In genomic region chr2:189608160-189608559, GRCh38 we compare ENCODE assay signal across 13 cellular contexts. TPM values are rescaled to one million over a fixed set of nuclear protein-coding genes. Genes with fewer than 3 reads are reported as not detected.
DNase-seq lines count a peak whose midpoint lies in the region; ATAC-seq and TF ChIP-seq lines count a peak whose summit lies in the region.
"Had no signal": no experiment of that assay in that cellular context is flagged by ENCODE, and none has a peak within 500 bp of the region (broad histone marks: within the 10 kb centered on the region; RNA-seq: fewer than 3 reads in every experiment).

No MANE protein-coding gene starts in this region.

- H4K20me1 ChIP-seq in HCT116 (ENCODE audit: insufficient read depth): no peaks in the 10 kb centered on the region
- H4K20me1 ChIP-seq in osteoblast (ENCODE audit: insufficient read depth, low read length): no peaks in the 10 kb centered on the region
- H4K20me1 ChIP-seq: BLaER1 had no signal

- DNase-seq in HCT116 (ENCODE audit: low read depth, low spot score) (no peak), OCI-M1 (lab: John Stamatoyannopoulos, UW) (peak; percentile 69), adipocyte (ENCODE audit: low read depth) (no peak), osteoblast (ENCODE audit: insufficient read length, low spot score, missing footprints) (no peak), H7 (no peak), neuronal stem cell (ENCODE audit: low spot score) (no peak)
- DNase-seq: AML-193, DMS79, Kasumi-1, KBM-7 had no signal

- RAD21 ChIA-PET in HCT116 (lab: Charles Lee; ENCODE audit: low non-redundant PET in 1 of 2, low total read pairs in 2 of 2, uncharacterized antibody in 2 of 2, unreplicated experiment in 2 of 2): no interaction called here

- WGBS in neuronal stem cell (ENCODE audit: extremely low coverage in 2 of 2, insufficient read length in 2 of 2, insufficient replicate concordance in 1 of 2), 2 donors: no CpG with 5 or more reads among the region's 4 CpGs

- H2BK12ac ChIP-seq in neuronal stem cell (ENCODE audit: low read length): no peak overlapping the region

- no peak overlapping the region for H3K14ac ChIP-seq in neuronal stem cell (ENCODE audit: low read length)

- ATAC-seq in HCT116 (no peak), HG03439 (IDR thresholded peaks at IDR 0.05; ENCODE audit: unreplicated experiment) (no peak)
- ATAC-seq: GM12878 had no signal

- H2BK5ac ChIP-seq in neuronal stem cell (ENCODE audit: low read length): no peak overlapping the region

- H2BK15ac ChIP-seq in neuronal stem cell (ENCODE audit: low read length): no peak overlapping the region

- H4K8ac ChIP-seq in neuronal stem cell (ENCODE audit: low read depth, low read length): no peak overlapping the region

- intact Hi-C loops in HCT116 (cut with micrococcal nuclease): no loop called here

- H3K79me2 ChIP-seq in HCT116 (ENCODE audit: insufficient read depth, low read length) (no peaks in the 10 kb centered on the region), osteoblast (ENCODE audit: insufficient read depth, low read length) (no peaks in the 10 kb centered on the region)

- no peaks in the 10 kb centered on the region for H3K79me1 ChIP-seq in neuronal stem cell (ENCODE audit: low read depth, low read length)

- no peak overlapping the region for H3K4ac ChIP-seq in neuronal stem cell (ENCODE audit: low read length)

- no peaks in the 10 kb centered on the region for H3K36me3 ChIP-seq in HCT116 (ENCODE audit: control insufficient read depth in 1 of 2, insufficient read depth in 2 of 2, low read length in 2 of 2)
- no peaks in the 10 kb centered on the region for H3K36me3 ChIP-seq in adipocyte (ENCODE audit: control insufficient read depth, insufficient read depth, low read length, severe bottlenecking)
- H3K36me3 ChIP-seq in osteoblast (ENCODE audit: insufficient read depth, low read length): no peaks in the 10 kb centered on the region
- H3K36me3 ChIP-seq in H7 (replicated peaks; ENCODE audit: control insufficient read depth, insufficient read depth, low read length): no peaks in the 10 kb centered on the region
- no peaks in the 10 kb centered on the region for H3K36me3 ChIP-seq in neuronal stem cell (replicated peaks in 1 of 2; ENCODE audit: control insufficient read depth in 2 of 2, insufficient read depth in 2 of 2, low read length in 2 of 2)
- H3K36me3 ChIP-seq: BLaER1 had no signal

- no peaks in the 10 kb centered on the region for H3K9me2 ChIP-seq in HCT116 (ENCODE audit: insufficient read depth)

- H2BK120ac ChIP-seq in neuronal stem cell (ENCODE audit: low read depth, low read length): no peak overlapping the region

- BruUV-seq in HCT116 (replicated peaks; lab: Mats Ljungman, UMichigan): no TSS peak

- H3K4me3 ChIP-seq in HCT116 (replicated peaks in 1 of 2; ENCODE audit: low read depth in 1 of 2, low read length in 2 of 2): no peak overlapping the region
- no peak overlapping the region for H3K4me3 ChIP-seq in adipocyte (ENCODE audit: low read length)
- H3K4me3 ChIP-seq in osteoblast (ENCODE audit: insufficient read depth, low read length): no peak overlapping the region
- no peak overlapping the region for H3K4me3 ChIP-seq in H7 (ENCODE audit: insufficient read depth, low read depth, low read length)
- no peak overlapping the region for H3K4me3 ChIP-seq in neuronal stem cell (ENCODE audit: low read length in 2 of 2)
- H3K4me3 ChIP-seq: BLaER1, GM12878 had no signal

- CTCF ChIA-PET in HCT116 (lab: Charles Lee): no interaction called here

- H4K91ac ChIP-seq in neuronal stem cell (ENCODE audit: low read depth, low read length, poor library complexity): no peak overlapping the region

- H3K9me3 ChIP-seq in HCT116 (ENCODE audit: control insufficient read depth in 1 of 2, insufficient read depth in 1 of 2, low read depth in 1 of 2, low read length in 2 of 2): no peaks in the 10 kb centered on the region
- H3K9me3 ChIP-seq in adipocyte (ENCODE audit: control insufficient read depth, low read length): no peaks in the 10 kb centered on the region
- H3K9me3 ChIP-seq in osteoblast (ENCODE audit: low read depth, low read length): no peaks in the 10 kb centered on the region
- no peaks in the 10 kb centered on the region for H3K9me3 ChIP-seq in neuronal stem cell (replicated peaks in 1 of 2; ENCODE audit: control insufficient read depth in 2 of 2, insufficient read depth in 1 of 2, low read depth in 1 of 2, low read length in 2 of 2)
- H3K9me3 ChIP-seq: BLaER1 had no signal

- H3K4me2 ChIP-seq in HCT116 (ENCODE audit: low read length) (no peak overlapping the region), osteoblast (ENCODE audit: insufficient read depth, low read length) (no peak overlapping the region), neuronal stem cell (ENCODE audit: insufficient read depth, low read length, poor library complexity, severe bottlenecking) (no peak overlapping the region)
- H3K4me2 ChIP-seq: BLaER1 had no signal

- H3K27me3 ChIP-seq in HCT116 (ENCODE audit: insufficient read depth, low read length) (no peaks in the 10 kb centered on the region), adipocyte (replicated peaks; ENCODE audit: control insufficient read depth, insufficient read depth, low read length) (no peaks in the 10 kb centered on the region), osteoblast (ENCODE audit: insufficient read depth, low read length) (no peaks in the 10 kb centered on the region), H7 (ENCODE audit: control insufficient read depth, insufficient read depth, low read length) (no peaks in the 10 kb centered on the region), neuronal stem cell (ENCODE audit: control insufficient read depth in 3 of 3, insufficient read depth in 3 of 3, low read depth in 1 of 3, low read length in 3 of 3) (no peaks in the 10 kb centered on the region)
- H3K27me3 ChIP-seq: BLaER1 had no signal

- no peak for TF ChIP-seq POLR2A in HCT116 (IDR thresholded peaks at IDR 0.05; ENCODE audit: borderline replicate concordance, extremely low read depth, insufficient read depth, insufficient read length)

- H3K9ac ChIP-seq in HCT116 (ENCODE audit: low read length) (no peak overlapping the region), adipocyte (ENCODE audit: low read length) (peak overlapping the region; percentile 77), neuronal stem cell (ENCODE audit: low read depth, low read length, poor library complexity) (no peak overlapping the region)
- H3K9ac ChIP-seq: BLaER1 had no signal

- POLR2A ChIA-PET in HCT116 (lab: Charles Lee): no interaction called here

- no peaks in the 10 kb centered on the region for H3K4me1 ChIP-seq in HCT116 (ENCODE audit: control insufficient read depth in 1 of 2, insufficient read depth in 2 of 2, low read length in 2 of 2)
- H3K4me1 ChIP-seq in adipocyte (ENCODE audit: control insufficient read depth, insufficient read depth, low read length): peaks cover 49% of the 10 kb centered on the region
- H3K4me1 ChIP-seq in osteoblast (ENCODE audit: insufficient read depth, low read length): peaks cover 22% of the 10 kb centered on the region
- no peaks in the 10 kb centered on the region for H3K4me1 ChIP-seq in neuronal stem cell (ENCODE audit: control insufficient read depth in 2 of 2, insufficient read depth in 1 of 2, low read depth in 1 of 2, low read length in 2 of 2)
- H3K4me1 ChIP-seq: BLaER1 had no signal

- no peak overlapping the region for H3K23ac ChIP-seq in neuronal stem cell (ENCODE audit: low read depth, low read length, poor library complexity)

- TF ChIP-seq CTCF in HCT116 (IDR thresholded peaks at IDR 0.05 in 2 of 3, conservative IDR thresholded peaks at IDR 0.05 in 1 of 3; ENCODE audit: borderline replicate concordance in 1 of 3, insufficient read depth in 1 of 3, low read depth in 2 of 3, low read length in 2 of 3) (no peak), osteoblast (IDR thresholded peaks at IDR 0.05; ENCODE audit: extremely low read depth, low read depth, low read length) (no peak)

- H2AFZ ChIP-seq in HCT116 (ENCODE audit: low read depth, low read length, poor library complexity, severe bottlenecking) (peak overlapping the region; percentile 7), osteoblast (ENCODE audit: low read length) (no peak overlapping the region), neuronal stem cell (ENCODE audit: low read length) (no peak overlapping the region)

- TF ChIP-seq RAD21 in HCT116 (IDR thresholded peaks at IDR 0.05; ENCODE audit: low read depth): no peak

- no peak overlapping the region for H2AK5ac ChIP-seq in neuronal stem cell (ENCODE audit: low read depth, low read length)

- no peak overlapping the region for H3K27ac ChIP-seq in HCT116 (ENCODE audit: low read depth, low read length)
- H3K27ac ChIP-seq in osteoblast (ENCODE audit: low read depth, low read length): peak overlapping the region; percentile 63
- H3K27ac ChIP-seq in neuronal stem cell (replicated peaks; ENCODE audit: low read length): no peak overlapping the region
- H3K27ac ChIP-seq: BLaER1 had no signal

- H3K18ac ChIP-seq in neuronal stem cell (ENCODE audit: low read length): no peak overlapping the region

TF ChIP-seq in HCT116, 20 proteins besides CTCF, POLR2A, EP300 and RAD21 (continues in another document):
- TF ChIP-seq POLR2AphosphoS5 (IDR thresholded peaks at IDR 0.05; ENCODE audit: low read depth, low read length): no peak
- TF ChIP-seq, protein P1, sequence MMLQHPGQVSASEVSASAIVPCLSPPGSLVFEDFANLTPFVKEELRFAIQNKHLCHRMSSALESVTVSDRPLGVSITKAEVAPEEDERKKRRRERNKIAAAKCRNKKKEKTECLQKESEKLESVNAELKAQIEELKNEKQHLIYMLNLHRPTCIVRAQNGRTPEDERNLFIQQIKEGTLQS (IDR thresholded peaks at IDR 0.05): no peak
- no peak for TF ChIP-seq ZFX (IDR thresholded peaks at IDR 0.05)
- no peak for TF ChIP-seq ZNF274 (IDR thresholded peaks at IDR 0.05; ENCODE audit: low read depth, low read length)
- no peak for TF ChIP-seq ELF1 (IDR thresholded peaks at IDR 0.05; ENCODE audit: borderline replicate concordance, low read depth)
- no peak for TF ChIP-seq EZH2phosphoT487 (IDR thresholded peaks at IDR 0.05; ENCODE audit: borderline replicate concordance)
- no peak for TF ChIP-seq EGR1 (IDR thresholded peaks at IDR 0.05; ENCODE audit: low read depth)
- TF ChIP-seq YY1 (IDR thresholded peaks at IDR 0.05; ENCODE audit: extremely low read depth, insufficient replicate concordance, low read depth, low read length): no peak
- TF ChIP-seq EZH2 (IDR thresholded peaks at IDR 0.05): no peak
- no peak for TF ChIP-seq FOSL1 (IDR thresholded peaks at IDR 0.05; ENCODE audit: low read depth)

RNA-seq across cellular contexts. Expression of gene SLC40A1, which starts 27.6 kb away (rescaled TPM):
- total RNA-seq in HCT116 (2021; ENCODE audit: unreplicated experiment) (1.5 TPM), osteoblast (10.9 and 13.6 TPM in 2 replicates)
- 0.17 and 0.25 TPM in 2 replicates for polyA plus RNA-seq in HCT116 (2012)
- total RNA-seq in H7 (2014; rRNA removed; shearing (Covaris generic)): 0.55 and 1.9 TPM in 2 replicates
- polyA plus RNA-seq in neuronal stem cell (2013, experiment 1 of 2): 0.43 TPM
- polyA plus RNA-seq in neuronal stem cell (2013, experiment 2 of 2): 0.44 TPM

RNA-seq across cellular contexts. Expression of gene ASNSD1, which starts 53.1 kb away (rescaled TPM):
- total RNA-seq in HCT116 (2021; ENCODE audit: unreplicated experiment) (33.6 TPM), osteoblast (79.0 and 81.8 TPM in 2 replicates)
- 11.5 and 17.6 TPM in 2 replicates for polyA plus RNA-seq in HCT116 (2012)
- total RNA-seq in H7 (2014; rRNA removed; shearing (Covaris generic)): 45.4 and 51.9 TPM in 2 replicates
- 62.8 TPM for polyA plus RNA-seq in neuronal stem cell (2013, experiment 1 of 2)
- polyA plus RNA-seq in neuronal stem cell (2013, experiment 2 of 2): 64.2 TPM
